In the genomic region with DNA sequence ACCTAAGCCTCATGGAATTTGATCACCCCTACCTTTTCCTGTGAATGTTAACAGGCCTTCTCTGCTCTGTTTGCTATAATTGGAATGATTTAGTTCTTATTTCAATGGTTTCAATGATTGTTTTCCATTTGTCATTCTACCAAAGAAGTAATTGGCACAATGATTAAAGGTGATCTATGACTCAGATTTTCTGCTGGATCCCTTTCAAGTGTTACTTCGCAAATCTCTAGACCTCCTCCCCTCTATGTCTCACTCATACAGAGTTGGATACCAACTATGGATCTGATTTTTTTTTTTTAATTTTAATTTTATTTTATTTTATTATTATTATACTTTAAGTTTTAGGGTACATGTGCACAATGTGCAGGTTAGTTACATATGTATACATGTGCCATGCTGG, we compare ENCODE assay signal across 20 cellular contexts. TPM values are rescaled to one million over a fixed set of nuclear protein-coding genes. Genes with fewer than 3 reads are reported as not detected.
A peak's percentile ranks its signal among the peaks of the same experiment; 100 is the strongest.
DNase-seq lines count a peak whose midpoint lies in the region; ATAC-seq and TF ChIP-seq lines count a peak whose summit lies in the region.
"Had no signal": no experiment of that assay in that cellular context is flagged by ENCODE, and none has a peak within 500 bp of the region (broad histone marks: within the 10 kb centered on the region; RNA-seq: fewer than 3 reads in every experiment).

No MANE protein-coding gene starts in this region.

- no peak for TF ChIP-seq POLR2A in HCT116 (IDR thresholded peaks at IDR 0.05; ENCODE audit: borderline replicate concordance, extremely low read depth, insufficient read depth, insufficient read length)

- POLR2A ChIA-PET in HCT116 (lab: Charles Lee), result no interaction called here

- H3K79me2 ChIP-seq in HCT116 (ENCODE audit: insufficient read depth, low read length), result no peaks in the 10 kb centered on the region

- H3K36me3 ChIP-seq in HCT116 (ENCODE audit: control insufficient read depth in 1 of 2, insufficient read depth in 2 of 2, low read length in 2 of 2), result no peaks in the 10 kb centered on the region
- H3K36me3 ChIP-seq: SJSA1 had no signal

- H3K4me3 ChIP-seq in HCT116 (replicated peaks in 1 of 2; ENCODE audit: low read depth in 1 of 2, low read length in 2 of 2), result no peak overlapping the region
- H3K4me3 ChIP-seq: SJSA1 had no signal

- BruUV-seq in HCT116 (replicated peaks; lab: Mats Ljungman, UMichigan), result no TSS peak

- peak; percentile 60 to 85 for ATAC-seq in activated T-cell treated with anti-CD3 and anti-CD28 coated beads, Interleukin-2, amount 50 U/mL, for 4 hours
- ATAC-seq in HCT116, result no peak
- peak; percentile 30 for ATAC-seq in activated T-helper 17 cell treated with anti-CD3 and anti-CD28 coated beads, Interleukin-2, amount 50 U/mL, for 72 hours (replicated peaks)
- ATAC-seq in HG02588 (IDR thresholded peaks at IDR 0.05; ENCODE audit: unreplicated experiment), result no peak
- ATAC-seq: Panc1 had no signal

- TF ChIP-seq CTCF in HCT116 (IDR thresholded peaks at IDR 0.05 in 2 of 3, conservative IDR thresholded peaks at IDR 0.05 in 1 of 3; ENCODE audit: borderline replicate concordance in 1 of 3, insufficient read depth in 1 of 3, low read depth in 2 of 3, low read length in 2 of 3) (no peak), nephron progenitor cell (IDR thresholded peaks at IDR 0.05) (no peak)

- no peaks in the 10 kb centered on the region for H3K36me3 Mint-ChIP-seq in activated T-cell treated with anti-CD3 and anti-CD28 coated beads, Interleukin-2, amount 50 U/mL, for 4 hours (ENCODE audit: insufficient read depth)
- no peaks in the 10 kb centered on the region for H3K36me3 Mint-ChIP-seq in activated T-helper 17 cell treated with anti-CD3 and anti-CD28 coated beads, Interleukin-2, amount 50 U/mL, for 72 hours (ENCODE audit: low read depth)
- no peaks in the 10 kb centered on the region for H3K36me3 Mint-ChIP-seq in nephron progenitor cell (ENCODE audit: low read depth)

- no peaks in the 10 kb centered on the region for H3K9me3 ChIP-seq in HCT116 (ENCODE audit: control insufficient read depth in 1 of 2, insufficient read depth in 1 of 2, low read depth in 1 of 2, low read length in 2 of 2)
- H3K9me3 ChIP-seq: SJSA1 had no signal

- H3K27ac ChIP-seq in HCT116 (ENCODE audit: low read depth, low read length), result no peak overlapping the region
- H3K27ac ChIP-seq: KMS-11, SJSA1 had no signal

- H3K4me1 Mint-ChIP-seq in activated T-cell treated with anti-CD3 and anti-CD28 coated beads, Interleukin-2, amount 50 U/mL, for 4 hours (ENCODE audit: low read depth), result peaks cover 7% of the 10 kb centered on the region
- peaks cover 5% of the 10 kb centered on the region for H3K4me1 Mint-ChIP-seq in activated T-helper 17 cell treated with anti-CD3 and anti-CD28 coated beads, Interleukin-2, amount 50 U/mL, for 72 hours
- H3K4me1 Mint-ChIP-seq in nephron progenitor cell, result no peaks in the 10 kb centered on the region

- DNase-seq in activated T-cell treated with anti-CD3 and anti-CD28 coated beads, Interleukin-2, amount 50 U/mL, for 4 hours, result no peak
- no peak for DNase-seq in activated T-cell treated with anti-CD3 and anti-CD28 coated beads, Interleukin-2, amount 50 U/mL, for 48 hours
- DNase-seq in HCT116 (ENCODE audit: low read depth, low spot score) (no peak), nephron progenitor cell (no peak), A172 (ENCODE audit: low spot score) (no peak)
- DNase-seq: ACHN; C1 segment of cervical spinal cord; CD8-positive, alpha-beta memory T cell; DMS53; EL; NCI-H1436; NCI-H1930; NCI-H226; NCI-H524; NCI-H82 had no signal

- RAD21 ChIA-PET in HCT116 (lab: Charles Lee; ENCODE audit: low non-redundant PET in 1 of 2, low total read pairs in 2 of 2, uncharacterized antibody in 2 of 2, unreplicated experiment in 2 of 2), result no interaction called here

- TF ChIP-seq RAD21 in HCT116 (IDR thresholded peaks at IDR 0.05; ENCODE audit: low read depth), result no peak

- H3K27ac Mint-ChIP-seq in activated T-helper 17 cell treated with anti-CD3 and anti-CD28 coated beads, Interleukin-2, amount 50 U/mL, for 72 hours, result no peak overlapping the region
- H3K27ac Mint-ChIP-seq in nephron progenitor cell, result peak overlapping the region; percentile 5
- H3K27ac Mint-ChIP-seq: CD8-positive, alpha-beta memory T cell had no signal

- no peaks in the 10 kb centered on the region for H3K27me3 ChIP-seq in HCT116 (ENCODE audit: insufficient read depth, low read length)
- H3K27me3 ChIP-seq: SJSA1 had no signal

- H4K20me1 ChIP-seq in HCT116 (ENCODE audit: insufficient read depth), result no peaks in the 10 kb centered on the region

- H3K9ac ChIP-seq in HCT116 (ENCODE audit: low read length), result no peak overlapping the region
- H3K9ac ChIP-seq: KMS-11 had no signal

- no peaks in the 10 kb centered on the region for H3K9me2 ChIP-seq in HCT116 (ENCODE audit: insufficient read depth)

- no peaks in the 10 kb centered on the region for H3K9me3 Mint-ChIP-seq in activated T-cell treated with anti-CD3 and anti-CD28 coated beads, Interleukin-2, amount 50 U/mL, for 4 hours
- H3K9me3 Mint-ChIP-seq in activated T-helper 17 cell treated with anti-CD3 and anti-CD28 coated beads, Interleukin-2, amount 50 U/mL, for 72 hours, result no peaks in the 10 kb centered on the region
- peaks cover 5% of the 10 kb centered on the region for H3K9me3 Mint-ChIP-seq in nephron progenitor cell
- H3K9me3 Mint-ChIP-seq: CD8-positive, alpha-beta memory T cell had no signal

- no peak overlapping the region for H2AFZ ChIP-seq in HCT116 (ENCODE audit: low read depth, low read length, poor library complexity, severe bottlenecking)

- H3K4me1 ChIP-seq in HCT116 (ENCODE audit: control insufficient read depth in 1 of 2, insufficient read depth in 2 of 2, low read length in 2 of 2), result peaks cover 0 to 3% of the 10 kb centered on the region in 2 experiments; a peak in 1 of 4 replicates
- H3K4me1 ChIP-seq: SJSA1 had no signal

- intact Hi-C loops in HCT116 (cut with micrococcal nuclease), result no loop called here

- CTCF ChIA-PET in HCT116 (lab: Charles Lee), result no interaction called here

- H3K27me3 Mint-ChIP-seq in activated T-cell treated with anti-CD3 and anti-CD28 coated beads, Interleukin-2, amount 50 U/mL, for 4 hours (ENCODE audit: low read depth), result no peaks in the 10 kb centered on the region
- H3K27me3 Mint-ChIP-seq in activated T-helper 17 cell treated with anti-CD3 and anti-CD28 coated beads, Interleukin-2, amount 50 U/mL, for 72 hours, result no peaks in the 10 kb centered on the region
- H3K27me3 Mint-ChIP-seq in nephron progenitor cell (ENCODE audit: low read depth, poor library complexity), result peaks cover 5% of the 10 kb centered on the region
- H3K27me3 Mint-ChIP-seq: CD8-positive, alpha-beta memory T cell had no signal

- H3K4me3 Mint-ChIP-seq in activated T-cell treated with anti-CD3 and anti-CD28 coated beads, Interleukin-2, amount 50 U/mL, for 4 hours, result no peak overlapping the region
- H3K4me3 Mint-ChIP-seq in activated T-helper 17 cell treated with anti-CD3 and anti-CD28 coated beads, Interleukin-2, amount 50 U/mL, for 72 hours, result no peak overlapping the region
- H3K4me3 Mint-ChIP-seq in nephron progenitor cell, result no peak overlapping the region
- H3K4me3 Mint-ChIP-seq: CD8-positive, alpha-beta memory T cell had no signal

- no peak overlapping the region for H3K4me2 ChIP-seq in HCT116 (ENCODE audit: low read length)
- H3K4me2 ChIP-seq: KMS-11 had no signal

TF ChIP-seq in HCT116, 20 proteins besides CTCF, POLR2A, EP300 and RAD21 (continues in another document):
- no peak for TF ChIP-seq ZFX (IDR thresholded peaks at IDR 0.05)
- TF ChIP-seq, protein P1, sequence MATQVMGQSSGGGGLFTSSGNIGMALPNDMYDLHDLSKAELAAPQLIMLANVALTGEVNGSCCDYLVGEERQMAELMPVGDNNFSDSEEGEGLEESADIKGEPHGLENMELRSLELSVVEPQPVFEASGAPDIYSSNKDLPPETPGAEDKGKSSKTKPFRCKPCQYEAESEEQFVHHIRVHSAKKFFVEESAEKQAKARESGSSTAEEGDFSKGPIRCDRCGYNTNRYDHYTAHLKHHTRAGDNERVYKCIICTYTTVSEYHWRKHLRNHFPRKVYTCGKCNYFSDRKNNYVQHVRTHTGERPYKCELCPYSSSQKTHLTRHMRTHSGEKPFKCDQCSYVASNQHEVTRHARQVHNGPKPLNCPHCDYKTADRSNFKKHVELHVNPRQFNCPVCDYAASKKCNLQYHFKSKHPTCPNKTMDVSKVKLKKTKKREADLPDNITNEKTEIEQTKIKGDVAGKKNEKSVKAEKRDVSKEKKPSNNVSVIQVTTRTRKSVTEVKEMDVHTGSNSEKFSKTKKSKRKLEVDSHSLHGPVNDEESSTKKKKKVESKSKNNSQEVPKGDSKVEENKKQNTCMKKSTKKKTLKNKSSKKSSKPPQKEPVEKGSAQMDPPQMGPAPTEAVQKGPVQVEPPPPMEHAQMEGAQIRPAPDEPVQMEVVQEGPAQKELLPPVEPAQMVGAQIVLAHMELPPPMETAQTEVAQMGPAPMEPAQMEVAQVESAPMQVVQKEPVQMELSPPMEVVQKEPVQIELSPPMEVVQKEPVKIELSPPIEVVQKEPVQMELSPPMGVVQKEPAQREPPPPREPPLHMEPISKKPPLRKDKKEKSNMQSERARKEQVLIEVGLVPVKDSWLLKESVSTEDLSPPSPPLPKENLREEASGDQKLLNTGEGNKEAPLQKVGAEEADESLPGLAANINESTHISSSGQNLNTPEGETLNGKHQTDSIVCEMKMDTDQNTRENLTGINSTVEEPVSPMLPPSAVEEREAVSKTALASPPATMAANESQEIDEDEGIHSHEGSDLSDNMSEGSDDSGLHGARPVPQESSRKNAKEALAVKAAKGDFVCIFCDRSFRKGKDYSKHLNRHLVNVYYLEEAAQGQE (IDR thresholded peaks at IDR 0.05; ENCODE audit: low read depth), result no peak
- peak; percentile 33; the same call in 1 of the 2 replicates for TF ChIP-seq FOSL1 (IDR thresholded peaks at IDR 0.05; ENCODE audit: low read depth)
- no peak for TF ChIP-seq SRF (IDR thresholded peaks at IDR 0.05; ENCODE audit: low read depth)
- no peak for TF ChIP-seq SIN3A (IDR thresholded peaks at IDR 0.05; ENCODE audit: low read depth)
- TF ChIP-seq JUND (IDR thresholded peaks at IDR 0.05), result peak; percentile 60
- no peak for TF ChIP-seq ZNF274 (IDR thresholded peaks at IDR 0.05; ENCODE audit: low read depth, low read length)
- no peak for TF ChIP-seq POLR2AphosphoS5 (IDR thresholded peaks at IDR 0.05; ENCODE audit: low read depth, low read length)
- no peak for TF ChIP-seq EZH2phosphoT487 (IDR thresholded peaks at IDR 0.05; ENCODE audit: borderline replicate concordance)
- TF ChIP-seq SP1 (IDR thresholded peaks at IDR 0.05; ENCODE audit: low read depth), result 0 out of 2 replicates have a peak, but pooled peaks have one; percentile 20
- TF ChIP-seq TCF7L2 (IDR thresholded peaks at IDR 0.05; ENCODE audit: borderline replicate concordance, extremely low read depth, insufficient read depth, insufficient read length), result no peak

RNA-seq across cellular contexts. Expression of a gene that starts 29.6 kb away (rescaled TPM):
- 10 to 100 TPM in 2 of 3 donors, 1 to 10 TPM in 1; 9.2 to 12.0 (median 10.8) TPM for total RNA-seq in activated T-cell treated with anti-CD3 and anti-CD28 coated beads, Interleukin-2, amount 50 U/mL, for 4 hours
- 9.1 TPM for total RNA-seq in HCT116 (2021; ENCODE audit: unreplicated experiment)
- 2.8 and 3.2 TPM in 2 replicates for polyA plus RNA-seq in HCT116 (2012)
- 10 to 100 TPM in 1 of 2 donors, 1 to 10 TPM in 1; 5.6 to 26.1 TPM for total RNA-seq in activated T-helper 17 cell treated with anti-CD3 and anti-CD28 coated beads, Interleukin-2, amount 50 U/mL, for 72 hours
- total RNA-seq in A172 (2014; rRNA removed; shearing (Covaris generic)), result 2.3 and 2.4 TPM in 2 replicates

Comparison
In these comparisons a context has a peak if more than half of its experiments do, and no peak if none do; other contexts are left out.
1. ATAC-seq: peak in activated T-cell treated with anti-CD3 and anti-CD28 coated beads, Interleukin-2, amount 50 U/mL, for 4 hours (2 of 2) and activated T-helper 17 cell treated with anti-CD3 and anti-CD28 coated beads, Interleukin-2, amount 50 U/mL, for 72 hours (single experiment); none in HCT116 (single experiment) and HG02588 (single experiment).